Comparison of ENCODE assay signal across 8 cellular contexts in genomic region chr3:186361612-186362408, GRCh38. TPM values are rescaled to one million over a fixed set of nuclear protein-coding genes. Genes with fewer than 3 reads are reported as not detected.
DNase-seq lines count a peak whose midpoint lies in the region; ATAC-seq and TF ChIP-seq lines count a peak whose summit lies in the region.

DGKG (minus strand) TSS chr3:186362234; CDS start chr3:186320459, 41,775 bp downstream.

- H3K9me3 ChIP-seq in Panc1 (ENCODE audit: control insufficient read depth, insufficient read depth, low read depth, low read length): no peaks in the 10 kb centered on the region
- H3K9me3 ChIP-seq in left lung: no peaks in the 10 kb centered on the region
- H3K9me3 ChIP-seq in SJCRH30 (replicated peaks): no peaks in the 10 kb centered on the region

- ATAC-seq in GM18868 (IDR thresholded peaks at IDR 0.05; ENCODE audit: unreplicated experiment) (peak; percentile 74), HG03139 (IDR thresholded peaks at IDR 0.05; ENCODE audit: unreplicated experiment) (peak; percentile 64), Panc1 (peak; percentile 91), left lung (peak; percentile 89)

- no peak within 1 kb of the TSS for H3K27ac ChIP-seq in Panc1 (ENCODE audit: low read length)
- no peak within 1 kb of the TSS for H3K27ac ChIP-seq in caudate nucleus (ENCODE audit: low read depth, low read length)
- H3K27ac ChIP-seq in left lung: peak within 1 kb of the TSS; percentile 26 to 67
- H3K27ac ChIP-seq in SJCRH30: no peak within 1 kb of the TSS

- CTCF ChIA-PET in BJ (lab: Yijun Ruan, JAX): no interaction called here
- CTCF ChIA-PET in Panc1 (lab: Charles Lee): no interaction called here

- H3K27me3 ChIP-seq in BJ (ENCODE audit: control insufficient read depth, insufficient read depth, low read length): peaks cover 34% of the 10 kb centered on the region
- peaks cover 64% of the 10 kb centered on the region for H3K27me3 ChIP-seq in Panc1 (ENCODE audit: control insufficient read depth, insufficient read depth, low read length)
- H3K27me3 ChIP-seq in left lung: peaks cover 27 to 60% of the 10 kb centered on the region in 2 donors
- no peaks in the 10 kb centered on the region for H3K27me3 ChIP-seq in SJCRH30

- no peak for DNase-seq in BJ (ENCODE audit: low read depth)
- no peak for DNase-seq in Panc1 (ENCODE audit: low read depth, low spot score)
- DNase-seq in caudate nucleus (lab: John Stamatoyannopoulos, UW): peak in 49 of 61 donors; percentile 2 to 86 (median 45)
- peak; percentile 66 to 94 for DNase-seq in left lung
- DNase-seq in stimulated activated CD4-positive, alpha-beta T cell treated with anti-CD3 and anti-CD28 coated beads, Interleukin-4, amount 100 ng/mL, for 24 hours: peak; percentile 22
- DNase-seq in SJCRH30: no peak

- TF ChIP-seq CTCF in BJ (IDR thresholded peaks at IDR 0.05; ENCODE audit: insufficient read depth, low read depth, low read length): no peak
- no peak for TF ChIP-seq CTCF in Panc1 (IDR thresholded peaks at IDR 0.05)
- no peak for TF ChIP-seq CTCF in left lung (IDR thresholded peaks at IDR 0.05)

- POLR2A ChIA-PET in BJ (lab: Charles Lee) (no interaction called here), Panc1 (lab: Charles Lee) (no interaction called here)

- BruUV-seq in Panc1 (replicated peaks; lab: Mats Ljungman, UMichigan): no TSS peak

- H3K4me3 ChIP-seq in BJ (ENCODE audit: low read depth, low read length) (peak within 1 kb of the TSS; percentile 8; the same call in 1 of the 2 replicates), Panc1 (ENCODE audit: low read depth in 2 of 2, low read length in 2 of 2) (peak within 1 kb of the TSS; percentile 29 to 38), left lung (peak within 1 kb of the TSS; percentile 22 to 52), SJCRH30 (no peak within 1 kb of the TSS)

- in situ Hi-C loops in Panc1 (cut with HindIII; ENCODE audit: low pct_unique_long_range_greater_than_20kb, low sequenced_read_pairs): no loop called here

- intact Hi-C loops in Panc1 (cut with micrococcal nuclease; ENCODE audit: unreplicated experiment) (no loop called here), left lung (cut with DNase I) (no loop called here)

- H3K4me1 ChIP-seq in Panc1 (ENCODE audit: control insufficient read depth, insufficient read depth, low read length) (peaks cover 7% of the 10 kb centered on the region; the same call in 1 of the 2 replicates), left lung (peaks cover 0 to 56% of the 10 kb centered on the region in 2 donors), SJCRH30 (no peaks in the 10 kb centered on the region)

- no peaks in the 10 kb centered on the region for H3K36me3 ChIP-seq in BJ (ENCODE audit: control insufficient read depth, insufficient read depth, low read length)
- no peaks in the 10 kb centered on the region for H3K36me3 ChIP-seq in Panc1 (ENCODE audit: control insufficient read depth, insufficient read depth, low read length)
- H3K36me3 ChIP-seq in left lung: no peaks in the 10 kb centered on the region
- H3K36me3 ChIP-seq in SJCRH30: no peaks in the 10 kb centered on the region

RNA-seq across cellular contexts. Expression of gene DGKG, which starts in this region (rescaled TPM):
- polyA plus RNA-seq in BJ (2011; rRNA removed): not detected in 2 replicates
- polyA minus RNA-seq in BJ (2011; rRNA and poly(A)+ RNA removed): not detected in 2 replicates
- 0.46 TPM for total RNA-seq in Panc1 (2021; ENCODE audit: unreplicated experiment)
- polyA plus RNA-seq in Panc1 (2012; ENCODE audit: insufficient read length): not detected
- 1 to 10 TPM; 6.2 to 7.6 TPM for total RNA-seq in left lung
- 0.08 and 0.10 TPM in 2 replicates for total RNA-seq in SJCRH30 (2014; rRNA removed; shearing (Covaris generic))

Comparison
In these comparisons a context has a peak if more than half of its experiments do, and no peak if none do; other contexts are left out.
1. Peak in ATAC-seq and H3K4me3 ChIP-seq in Panc1; RNA of the gene not detected or under 1 TPM.
2. DNase-seq: peak in caudate nucleus (49 of 61), left lung (2 of 2) and stimulated activated CD4-positive, alpha-beta T cell treated with anti-CD3 and anti-CD28 coated beads, Interleukin-4, amount 100 ng/mL, for 24 hours (single experiment); none in BJ (single experiment), Panc1 (single experiment) and SJCRH30 (0 of 2).
3. H3K27ac ChIP-seq: peak in left lung (2 of 2); none in Panc1 (single experiment), caudate nucleus (single experiment) and SJCRH30 (single experiment).
4. Peak in every context shown above with its lines, with median percentiles within 50 percentile points of each other: ATAC-seq.